ENCODE assay signal across 23 cellular contexts in the genomic region with DNA sequence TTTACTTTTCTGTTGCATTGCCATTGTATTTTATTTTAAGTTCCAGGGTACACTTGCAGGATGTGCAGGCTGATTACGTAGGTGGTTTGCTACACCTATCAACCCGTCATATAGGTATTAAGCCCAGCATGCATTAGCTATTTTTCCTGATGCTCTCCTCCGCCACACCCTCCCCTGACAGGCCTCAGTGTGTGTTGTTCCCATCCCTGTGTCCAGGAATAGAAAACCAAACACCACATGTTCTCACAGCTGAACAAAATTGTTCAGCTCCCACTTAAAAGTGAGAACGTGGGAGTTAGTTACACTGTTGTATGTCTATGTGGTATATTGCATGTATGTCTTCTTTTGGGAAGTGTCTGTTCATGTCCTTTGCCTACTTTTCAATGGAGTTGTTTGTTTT.
DNase-seq lines count a peak whose midpoint lies in the region; ATAC-seq, FAIRE-seq and TF ChIP-seq lines count a peak whose summit lies in the region.
"Had no signal": no experiment of that assay in that cellular context is flagged by ENCODE, and none has a peak within 500 bp of the region (broad histone marks: within the 10 kb centered on the region; RNA-seq: fewer than 3 reads in every experiment).

No MANE protein-coding gene starts in this region.

- TF ChIP-seq CTCF in D721Med (IDR thresholded peaks at IDR 0.05; ENCODE audit: insufficient read depth, missing control alignments) = no peak

- DNase-seq in head of caudate nucleus (peak in 32 of 42 donors; percentile 2 to 76 (median 27)), occipital lobe (lab: John Stamatoyannopoulos, UW) (peak; percentile 3), superior temporal gyrus (ENCODE audit: extremely low spot score) (peak; percentile 35), DMS 273 (lab: John Stamatoyannopoulos, UW; ENCODE audit: unreplicated experiment) (no peak), D721Med (ENCODE audit: insufficient read length, low spot score) (no peak)
- DNase-seq: 8988T; ACHN; Caco-2; Calu3; CD4-positive, alpha-beta T cell; CD8-positive, alpha-beta T cell; DMS 273 treated with DMSO at 0.1 percent for 48 hours; DMS153; DMS53; DMS79; DND-41; EL; GDM1 had no signal

- no peak for FAIRE-seq in D721Med (lab: Jason Lieb, UNC)
- FAIRE-seq: A204.1, GM12878, GM12892, GM18507 had no signal

- intact Hi-C loops in head of caudate nucleus (cut with DNase I) = no loop called here

- no peak for ATAC-seq in GM21529 (IDR thresholded peaks at IDR 0.05; ENCODE audit: unreplicated experiment)
- ATAC-seq: CD8-positive, alpha-beta T cell; GM12878 had no signal

Comparison
In these comparisons a context has a peak if more than half of its experiments do, and no peak if none do; other contexts are left out.
1. DNase-seq: peak in head of caudate nucleus (32 of 42), occipital lobe (single experiment) and superior temporal gyrus (single experiment); none in DMS 273 (single experiment) and D721Med (single experiment).